ENCODE assay signal across 29 cellular contexts in the genomic region with DNA sequence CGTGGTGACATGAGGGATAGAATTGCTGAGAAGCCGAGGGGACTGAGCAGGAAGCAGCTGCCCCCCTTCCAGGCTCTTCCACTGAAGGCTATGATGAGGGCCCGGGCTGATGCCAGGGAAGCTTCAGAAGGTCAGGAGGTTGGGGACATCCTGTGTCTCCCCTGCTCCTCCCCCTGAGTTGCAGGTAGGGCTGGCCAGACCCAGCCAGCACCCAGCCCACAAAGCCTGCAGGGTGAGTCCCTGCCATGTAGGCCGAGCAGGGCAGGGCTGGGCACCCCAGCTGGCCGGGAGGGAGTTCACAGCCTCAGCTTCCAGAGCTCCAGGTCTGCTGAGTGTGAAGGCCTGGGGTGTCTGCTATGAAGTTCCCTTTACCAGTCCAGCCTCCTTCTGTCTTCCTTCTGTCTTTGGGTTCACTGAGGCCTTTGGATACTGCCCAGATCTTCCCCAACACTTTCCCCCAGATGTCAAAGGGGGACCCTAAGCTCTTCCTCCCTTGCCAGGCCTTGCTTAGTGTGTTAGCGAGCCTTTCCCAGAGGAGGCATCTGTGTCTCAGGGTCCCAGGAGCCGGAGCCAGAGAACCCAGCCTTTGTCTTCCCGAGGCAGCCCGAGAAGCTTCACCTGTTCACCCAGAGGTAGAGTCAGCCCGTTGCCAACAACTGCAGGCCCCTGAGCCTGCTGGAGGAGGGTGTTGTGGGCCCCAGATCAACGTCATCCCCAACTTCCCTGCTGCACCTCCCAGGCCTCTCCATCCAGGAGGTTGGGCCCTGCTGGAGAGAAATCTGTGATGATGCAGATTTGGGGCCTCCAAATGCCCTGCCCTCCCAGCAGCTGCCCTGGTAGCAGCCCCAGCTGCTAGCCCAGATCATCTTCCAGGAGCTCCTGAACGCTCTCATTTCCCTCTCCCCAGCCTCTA. TPM values are rescaled to one million over a fixed set of nuclear protein-coding genes. Genes with fewer than 3 reads are reported as not detected.
DNase-seq lines count a peak whose midpoint lies in the region; ATAC-seq and TF ChIP-seq lines count a peak whose summit lies in the region.
"Had no signal": no experiment of that assay in that cellular context is flagged by ENCODE, and none has a peak within 500 bp of the region (broad histone marks: within the 10 kb centered on the region; RNA-seq: fewer than 3 reads in every experiment).

No MANE protein-coding gene starts in this region.

- H2AK5ac ChIP-seq in IMR-90 (ENCODE audit: low read depth, low read length): no peak overlapping the region
- peak overlapping the region; percentile 92 for H2AK5ac ChIP-seq in neuronal stem cell (ENCODE audit: low read depth, low read length)

- ATAC-seq in GM23338 (no peak), IMR-90 (ENCODE audit: low read depth) (no peak)
- ATAC-seq: HCT116; K562; left cardiac atrium; naive thymus-derived CD4-positive, alpha-beta T cell; SK-N-SH treated with all-trans-retinoic acid at 6 μM for 48 hours; stimulated activated memory B cell treated with anti-CD40 and anti-IgM and Interleukin-4, amounts not matched to agents 10 μg/mL and 1 μg/mL and 100 μg/mL, for 72 hours had no signal

- peaks cover 7 to 22% of the 10 kb centered on the region in 2 experiments; a peak in 2 of 4 replicates for H3K79me1 ChIP-seq in IMR-90 (ENCODE audit: low read depth in 1 of 2, low read length in 2 of 2)
- H3K79me1 ChIP-seq in neuronal stem cell (ENCODE audit: low read depth, low read length): peaks cover 9% of the 10 kb centered on the region

- CTCF ChIA-PET in IMR-90 (lab: Yijun Ruan, JAX): interaction anchor here (0.8 kb wide), 2 partner anchors 12 to 50 kb away, joined by 3 to 7 read pairs; no protein-coding TSS in a partner anchor
- CTCF ChIA-PET in CD8-positive, alpha-beta memory T cell (lab: Charles Lee): interaction anchor here (1.1 to 6.4 kb wide), 5 partner anchors 11 to 89 kb away, joined by 3 to 67 read pairs (median 4); no protein-coding TSS in a partner anchor

- no peak overlapping the region for H3K9ac ChIP-seq in IMR-90 (ENCODE audit: low read depth, low read length)
- no peak overlapping the region for H3K9ac ChIP-seq in neuronal stem cell (ENCODE audit: low read depth, low read length, poor library complexity)
- H3K9ac ChIP-seq: parathyroid adenoma had no signal

- peak overlapping the region; percentile 46 for H2BK12ac ChIP-seq in neuronal stem cell (ENCODE audit: low read length)

- H3K36me3 Mint-ChIP-seq in GM23338 (ENCODE audit: low read depth) (peaks cover 15% of the 10 kb centered on the region), endothelial cell (ENCODE audit: low read depth, unreplicated experiment) (peaks cover 7% of the 10 kb centered on the region)
- peaks cover 3 to 15% (median 7%) of the 10 kb centered on the region in 3 donors for H3K36me3 Mint-ChIP-seq in CD8-positive, alpha-beta memory T cell

- H3K9me3 ChIP-seq in IMR-90 (ENCODE audit: control insufficient read depth, insufficient read depth, low read length) (no peaks in the 10 kb centered on the region), neuronal stem cell (replicated peaks in 1 of 2; ENCODE audit: control insufficient read depth in 2 of 2, insufficient read depth in 1 of 2, low read depth in 1 of 2, low read length in 2 of 2) (no peaks in the 10 kb centered on the region), WERI-Rb-1 (ENCODE audit: severe bottlenecking) (no peaks in the 10 kb centered on the region)
- H3K9me3 ChIP-seq in CD8-positive, alpha-beta memory T cell (ENCODE audit: low read length): no peaks in the 10 kb centered on the region
- H3K9me3 ChIP-seq: BLaER1 treated with 17β-estradiol and CSF1 and Interleukin-3, amounts not matched to agents 10 nM and 100 nM; right atrium auricular region had no signal

- H3K9me1 ChIP-seq in IMR-90 (ENCODE audit: insufficient read depth, low read length): no peaks in the 10 kb centered on the region

- H3K4me1 ChIP-seq in GM23338 (ENCODE audit: insufficient read depth) (peaks cover 4% of the 10 kb centered on the region; the same call in 1 of the 2 replicates), IMR-90 (ENCODE audit: control insufficient read depth, insufficient read depth, low read length) (peaks cover 2% of the 10 kb centered on the region; the same call in 1 of the 2 replicates), neuronal stem cell (ENCODE audit: control insufficient read depth in 2 of 2, insufficient read depth in 1 of 2, low read depth in 1 of 2, low read length in 2 of 2) (peaks cover 0 to 8% of the 10 kb centered on the region in 2 donors)
- H3K4me1 ChIP-seq in CD8-positive, alpha-beta memory T cell (ENCODE audit: insufficient read depth, low read length): peaks cover 12% of the 10 kb centered on the region

- WGBS in IMR-90 (ENCODE audit: extremely low coverage in 2 of 2, insufficient read length in 1 of 2), 2 experiments: 75% methylated on average over 2 of the region's 12 CpGs; no CpG with 5 or more reads in 1 of the 2 experiments
- WGBS in neuronal stem cell (ENCODE audit: extremely low coverage in 2 of 2, insufficient read length in 2 of 2, insufficient replicate concordance in 1 of 2), 2 donors: no CpG with 5 or more reads among the region's 12 CpGs

- H3K4ac ChIP-seq in IMR-90 (ENCODE audit: low read depth, low read length) (no peak overlapping the region), neuronal stem cell (ENCODE audit: low read length) (peak overlapping the region; percentile 37)

- 0 out of 2 replicates have a peak overlapping the region, but pooled peaks have one; percentile 14 for H3K27ac Mint-ChIP-seq in GM23338
- peak overlapping the region; percentile 57 for H3K27ac Mint-ChIP-seq in endothelial cell (ENCODE audit: unreplicated experiment)
- H3K27ac Mint-ChIP-seq in CD8-positive, alpha-beta memory T cell: peak overlapping the region in 1 of 8 donors; percentile 83
- H3K27ac Mint-ChIP-seq: stimulated activated memory B cell treated with anti-CD40 and anti-IgM and Interleukin-4, amounts not matched to agents 10 μg/mL and 1 μg/mL and 100 μg/mL, for 72 hours; T-helper 2 cell treated with Interferon-gamma antibody and Interleukin-4, amounts not matched to agents 5 μg/mL and 100 μg/mL, for 36 hours had no signal

- peaks cover 22% of the 10 kb centered on the region for H3F3A ChIP-seq in GM23338 (replicated peaks; ENCODE audit: low read depth)

- no peaks in the 10 kb centered on the region for H3K9me2 ChIP-seq in GM23338 (ENCODE audit: insufficient read depth)

- no peak for DNase-seq in GM23338 (ENCODE audit: low spot score)
- no peak for DNase-seq in IMR-90
- no peak for DNase-seq in endothelial cell (ENCODE audit: low spot score)
- no peak for DNase-seq in neuronal stem cell (ENCODE audit: low spot score)
- no peak for DNase-seq in NCI-H1105 treated with DMSO at 0.1 percent for 48 hours (lab: John Stamatoyannopoulos, UW)
- no peak for DNase-seq in CD8-positive, alpha-beta memory T cell
- no peak for DNase-seq in WERI-Rb-1
- DNase-seq: activated CD4-positive, alpha-beta T cell treated with anti-CD3 and anti-CD28 coated beads, Interleukin-2, amount 10 ng/mL, durations not matched to agents 24 days and 14 days; activated naive CD4-positive, alpha-beta T cell treated with anti-CD3 and anti-CD28 coated beads, Interleukin-2, amount 50 U/mL, for 16 hours; activated T-cell treated with anti-CD3 and anti-CD28 coated beads, Interleukin-2, amount 50 U/mL, for 48 hours; anterior cingulate cortex; Calu3; left cardiac atrium; mesenchymal stem cell; naive thymus-derived CD4-positive, alpha-beta T cell; NCI-H1417 treated with DMSO at 0.1 percent for 48 hours; NCI-H2081; NCI-H774; stimulated activated CD4-positive, alpha-beta T cell treated with anti-CD3 and anti-CD28 coated beads, Interleukin-4, amount 100 ng/mL, for 4 hours; substantia nigra had no signal

- no peak overlapping the region for H2BK5ac ChIP-seq in IMR-90 (ENCODE audit: low read depth, low read length, poor library complexity, severe bottlenecking)
- peak overlapping the region; percentile 22 for H2BK5ac ChIP-seq in neuronal stem cell (ENCODE audit: low read length)

- intact Hi-C loops in IMR-90 (cut with micrococcal nuclease): no loop called here

- H3K9me3 Mint-ChIP-seq in GM23338 (peaks cover 9% of the 10 kb centered on the region; the same call in 2 of the 3 replicates), endothelial cell (ENCODE audit: unreplicated experiment) (no peaks in the 10 kb centered on the region)
- no peaks in the 10 kb centered on the region for H3K9me3 Mint-ChIP-seq in CD8-positive, alpha-beta memory T cell
- H3K9me3 Mint-ChIP-seq: activated CD4-positive, alpha-beta T cell treated with anti-CD3 and anti-CD28 coated beads, Interleukin-2, amount 10 ng/mL, durations not matched to agents 24 days and 14 days; stimulated activated memory B cell treated with anti-CD40 and anti-IgM and Interleukin-4, amounts not matched to agents 10 μg/mL and 1 μg/mL and 100 μg/mL, for 72 hours; T-helper 2 cell treated with Interferon-gamma antibody and Interleukin-4, amounts not matched to agents 5 μg/mL and 100 μg/mL, for 36 hours had no signal

- no peak overlapping the region for H2BK20ac ChIP-seq in IMR-90 (ENCODE audit: low read depth, low read length)

- no peak overlapping the region for H2AFZ ChIP-seq in GM23338
- peak overlapping the region; percentile 23 for H2AFZ ChIP-seq in IMR-90 (replicated peaks; ENCODE audit: low read length, poor library complexity)
- no peak overlapping the region for H2AFZ ChIP-seq in neuronal stem cell (ENCODE audit: low read length)
- H2AFZ ChIP-seq: parathyroid adenoma had no signal

- H3K27me3 Mint-ChIP-seq in GM23338 (ENCODE audit: insufficient read depth, low read depth, poor library complexity): peaks cover 25% of the 10 kb centered on the region
- H3K27me3 Mint-ChIP-seq in endothelial cell (ENCODE audit: unreplicated experiment): peaks cover 10% of the 10 kb centered on the region
- H3K27me3 Mint-ChIP-seq in CD8-positive, alpha-beta memory T cell: peaks cover 0 to 8% of the 10 kb centered on the region in 2 donors
- H3K27me3 Mint-ChIP-seq: activated CD4-positive, alpha-beta T cell treated with anti-CD3 and anti-CD28 coated beads, Interleukin-2, amount 10 ng/mL, durations not matched to agents 24 days and 14 days had no signal

- H3K27ac ChIP-seq in GM23338 (ENCODE audit: low read depth) (no peak overlapping the region), IMR-90 (ENCODE audit: insufficient read depth, low read length) (no peak overlapping the region), neuronal stem cell (replicated peaks; ENCODE audit: low read length) (no peak overlapping the region), WERI-Rb-1 (no peak overlapping the region; the same call in 1 of the 2 replicates)
- no peak overlapping the region for H3K27ac ChIP-seq in CD8-positive, alpha-beta memory T cell (ENCODE audit: low read depth, low read length)
- H3K27ac ChIP-seq: BLaER1 treated with 17β-estradiol and CSF1 and Interleukin-3, amounts not matched to agents 10 nM and 100 nM; parathyroid adenoma; right atrium auricular region; VCaP had no signal

- no peak overlapping the region for H3K4me3 ChIP-seq in GM23338
- H3K4me3 ChIP-seq in IMR-90 (ENCODE audit: insufficient read depth, low read depth, low read length): no peak overlapping the region
- H3K4me3 ChIP-seq in neuronal stem cell (ENCODE audit: low read length in 2 of 2): no peak overlapping the region
- no peak overlapping the region for H3K4me3 ChIP-seq in CD8-positive, alpha-beta memory T cell (ENCODE audit: low read length)
- H3K4me3 ChIP-seq in WERI-Rb-1 (ENCODE audit: low read depth, low read length): no peak overlapping the region
- H3K4me3 ChIP-seq: BLaER1 treated with 17β-estradiol and CSF1 and Interleukin-3, amounts not matched to agents 10 nM and 100 nM; K562; right atrium auricular region had no signal

- no peak overlapping the region for H3K56ac ChIP-seq in IMR-90 (ENCODE audit: extremely low read depth, insufficient read depth, low read length)

- H3K14ac ChIP-seq in IMR-90 (replicated peaks; ENCODE audit: low read depth, low read length): no peak overlapping the region
- no peak overlapping the region for H3K14ac ChIP-seq in neuronal stem cell (ENCODE audit: low read length)

- no peak for TF ChIP-seq CTCF in GM23338 (conservative IDR thresholded peaks at IDR 0.05; ENCODE audit: low read depth in 2 of 2)
- TF ChIP-seq CTCF in IMR-90 (conservative IDR thresholded peaks at IDR 0.05; ENCODE audit: low read depth, low read length): no peak
- no peak for TF ChIP-seq CTCF in endothelial cell (IDR thresholded peaks at IDR 0.05; ENCODE audit: unreplicated experiment)
- no peak for TF ChIP-seq CTCF in WERI-Rb-1 (IDR thresholded peaks at IDR 0.05; ENCODE audit: low read depth, low read length)

- TF ChIP-seq RAD21 in IMR-90 (IDR thresholded peaks at IDR 0.05; ENCODE audit: low read length): no peak

- POLR2A ChIA-PET in IMR-90 (lab: Charles Lee; ENCODE audit: unreplicated experiment): interaction anchor here (0.5 kb wide), 1 partner anchor 10 kb away, joined by 3 read pairs; no protein-coding TSS in a partner anchor
- POLR2A ChIA-PET in CD8-positive, alpha-beta memory T cell (lab: Charles Lee): interaction anchor here (1.1 to 4.4 kb wide), 2 partner anchors 14 kb away, joined by 3 to 50 read pairs; no protein-coding TSS in a partner anchor

- H3K18ac ChIP-seq in IMR-90 (ENCODE audit: low read depth, low read length): no peak overlapping the region
- no peak overlapping the region for H3K18ac ChIP-seq in neuronal stem cell (ENCODE audit: low read length)

- H3K27me3 ChIP-seq in GM23338 (ENCODE audit: insufficient read depth) (no peaks in the 10 kb centered on the region), IMR-90 (ENCODE audit: control insufficient read depth, insufficient read depth, low read length) (peaks cover 9% of the 10 kb centered on the region; the same call in 1 of the 2 replicates), neuronal stem cell (ENCODE audit: control insufficient read depth in 3 of 3, insufficient read depth in 3 of 3, low read depth in 1 of 3, low read length in 3 of 3) (no peaks in the 10 kb centered on the region), WERI-Rb-1 (ENCODE audit: insufficient read depth, low read depth, severe bottlenecking) (no peaks in the 10 kb centered on the region)
- H3K27me3 ChIP-seq in CD8-positive, alpha-beta memory T cell (ENCODE audit: insufficient read depth, low read length, poor library complexity, severe bottlenecking): no peaks in the 10 kb centered on the region
- H3K27me3 ChIP-seq: BLaER1 treated with 17β-estradiol and CSF1 and Interleukin-3, amounts not matched to agents 10 nM and 100 nM; right atrium auricular region had no signal

- no peak overlapping the region for H4K91ac ChIP-seq in IMR-90 (ENCODE audit: insufficient read depth, low read depth, low read length)
- H4K91ac ChIP-seq in neuronal stem cell (ENCODE audit: low read depth, low read length, poor library complexity): no peak overlapping the region

- H4K20me1 ChIP-seq in GM23338 (replicated peaks; ENCODE audit: insufficient read depth) (peaks cover 10% of the 10 kb centered on the region), IMR-90 (ENCODE audit: insufficient read depth, low read length) (peaks cover 15% of the 10 kb centered on the region)

- H3K79me2 ChIP-seq in GM23338 (replicated peaks; ENCODE audit: insufficient read depth): peaks cover 31% of the 10 kb centered on the region

- H3K4me3 Mint-ChIP-seq in GM23338 (no peak overlapping the region), endothelial cell (ENCODE audit: unreplicated experiment) (peak overlapping the region; percentile 68)
- peak overlapping the region in 1 of 7 donors; percentile 26 for H3K4me3 Mint-ChIP-seq in CD8-positive, alpha-beta memory T cell
- H3K4me3 Mint-ChIP-seq: activated CD4-positive, alpha-beta T cell treated with anti-CD3 and anti-CD28 coated beads, Interleukin-2, amount 10 ng/mL, durations not matched to agents 24 days and 14 days; stimulated activated memory B cell treated with anti-CD40 and anti-IgM and Interleukin-4, amounts not matched to agents 10 μg/mL and 1 μg/mL and 100 μg/mL, for 72 hours; T-helper 2 cell treated with Interferon-gamma antibody and Interleukin-4, amounts not matched to agents 5 μg/mL and 100 μg/mL, for 36 hours had no signal

- H2AK9ac ChIP-seq in IMR-90 (replicated peaks; ENCODE audit: low read depth, low read length, poor library complexity): no peak overlapping the region

- in situ Hi-C loops in IMR-90 (cut with MboI; ENCODE audit: low sequenced_read_pairs): no loop called here

- TF ChIP-seq POLR2A in IMR-90 (IDR thresholded peaks at IDR 0.05; ENCODE audit: low read depth, low read length): no peak

- dilution Hi-C loops in IMR-90 (cut with HindIII; ENCODE audit: low sequenced_read_pairs, unreplicated experiment): no loop called here

- H2BK120ac ChIP-seq in IMR-90 (ENCODE audit: low read depth, low read length): no peak overlapping the region
- H2BK120ac ChIP-seq in neuronal stem cell (ENCODE audit: low read depth, low read length): no peak overlapping the region

- H3K36me3 ChIP-seq in GM23338 (ENCODE audit: insufficient read depth) (peaks cover 6% of the 10 kb centered on the region), IMR-90 (ENCODE audit: control insufficient read depth, insufficient read depth, low read length) (peaks cover 1% of the 10 kb centered on the region; the same call in 1 of the 2 replicates), neuronal stem cell (replicated peaks in 1 of 2; ENCODE audit: control insufficient read depth in 2 of 2, insufficient read depth in 2 of 2, low read length in 2 of 2) (peaks cover 2 to 7% of the 10 kb centered on the region in 2 donors), WERI-Rb-1 (peaks cover 14% of the 10 kb centered on the region)
- H3K36me3 ChIP-seq in CD8-positive, alpha-beta memory T cell (ENCODE audit: insufficient read depth, low read length): peaks cover under 1% of the 10 kb centered on the region
- H3K36me3 ChIP-seq: right atrium auricular region had no signal

- H3K23ac ChIP-seq in IMR-90 (ENCODE audit: low read depth, low read length) (no peak overlapping the region), neuronal stem cell (ENCODE audit: low read depth, low read length, poor library complexity) (no peak overlapping the region)

- H3K4me1 Mint-ChIP-seq in GM23338 (peaks cover 17% of the 10 kb centered on the region), endothelial cell (ENCODE audit: unreplicated experiment) (peaks cover 13% of the 10 kb centered on the region)
- H3K4me1 Mint-ChIP-seq in CD8-positive, alpha-beta memory T cell: peaks cover 25 to 28% (median 26%) of the 10 kb centered on the region in 3 donors

- H2BK15ac ChIP-seq in IMR-90 (ENCODE audit: low read depth, low read length): no peak overlapping the region
- no peak overlapping the region for H2BK15ac ChIP-seq in neuronal stem cell (ENCODE audit: low read length)

- H4K8ac ChIP-seq in IMR-90 (ENCODE audit: low read depth in 2 of 2, low read length in 2 of 2) (no peak overlapping the region), neuronal stem cell (ENCODE audit: low read depth, low read length) (no peak overlapping the region)

- BruUV-seq in IMR-90 (replicated peaks; lab: Mats Ljungman, UMichigan): no TSS peak

- H3K4me2 ChIP-seq in GM23338 (no peak overlapping the region), IMR-90 (ENCODE audit: low read depth, low read length) (no peak overlapping the region), neuronal stem cell (ENCODE audit: insufficient read depth, low read length, poor library complexity, severe bottlenecking) (no peak overlapping the region)

- no peak overlapping the region for H4K5ac ChIP-seq in IMR-90 (ENCODE audit: low read depth, low read length)

RNA-seq across cellular contexts. Expression of a gene that starts 3.6 kb away (rescaled TPM):
- total RNA-seq in GM23338 (2014; rRNA removed; shearing (Covaris generic)): 439 and 678 TPM in 2 replicates
- polyA plus RNA-seq in GM23338 (2016; fragmentation: Nextera tagmentation; extraction: Ambion mirVana) (2,192 and 2,269 TPM in 2 replicates), IMR-90 (2012; rRNA removed) (215 and 267 TPM in 2 replicates)
- total RNA-seq in IMR-90 (2012; rRNA removed) (289 and 506 TPM in 2 replicates), endothelial cell (ENCODE audit: unreplicated experiment) (346 TPM)
- polyA plus RNA-seq in IMR-90 (2012; cell fraction: cytosol; rRNA removed): 29.1 and 31.1 TPM in 2 replicates
- 20.1 and 129 TPM in 2 replicates for polyA plus RNA-seq in IMR-90 (2012; cell fraction: nucleus; rRNA removed; ENCODE audit: low replicate concordance)
- 370 TPM for polyA plus RNA-seq in neuronal stem cell (2013, experiment 1 of 2)
- polyA plus RNA-seq in neuronal stem cell (2013, experiment 2 of 2): 367 TPM
- 1,000 to 10,000 TPM; 1,673 to 1,772 TPM for total RNA-seq in CD8-positive, alpha-beta memory T cell
- polyA plus RNA-seq in CD8-positive, alpha-beta memory T cell: 568 TPM
